ENCODE assay signal across 18 cellular contexts in genomic region chr22:28935140-28935539, GRCh38.
"Had no signal": no experiment of that assay in that cellular context is flagged by ENCODE, and none has a peak within 500 bp of the region (broad histone marks: within the 10 kb centered on the region; RNA-seq: fewer than 3 reads in every experiment).

No MANE protein-coding gene starts in this region.

- H3K27me3 ChIP-seq: right atrium auricular region, suprapubic skin, upper lobe of left lung had no signal

- H3K27ac ChIP-seq: right atrium auricular region, skin epidermis, suprapubic skin had no signal

- H3K4me1 ChIP-seq: prostate gland had no signal

- H3K9me3 ChIP-seq: prostate gland, right atrium auricular region, suprapubic skin, upper lobe of left lung had no signal

- H3K4me3 ChIP-seq: lung, prostate gland, right atrium auricular region, skin epidermis, suprapubic skin, upper lobe of left lung had no signal

- ATAC-seq: activated CD8-positive, alpha-beta T cell treated with anti-CD3 and anti-CD28 coated beads for 36 hours; stimulated activated naive CD8-positive, alpha-beta T cell treated with anti-CD3 and anti-CD28 coated beads, Interleukin-15, amount 100 ng/mL, for 72 hours had no signal

- H3K4me1 Mint-ChIP-seq: activated CD4-positive, alpha-beta T cell treated with anti-CD3 and anti-CD28 coated beads, Interleukin-2, amount 10 ng/mL, durations not matched to agents 24 days and 14 days; immature natural killer cell had no signal

- H3K27ac Mint-ChIP-seq: activated CD4-positive, alpha-beta T cell treated with anti-CD3 and anti-CD28 coated beads, Interleukin-2, amount 10 ng/mL, durations not matched to agents 24 days and 14 days; activated CD8-positive, alpha-beta T cell treated with anti-CD3 and anti-CD28 coated beads for 36 hours; immature natural killer cell; stimulated activated naive CD8-positive, alpha-beta T cell treated with anti-CD3 and anti-CD28 coated beads, Interleukin-15, amount 100 ng/mL, for 72 hours; T-helper 2 cell treated with Interferon-gamma antibody and Interleukin-4, amounts not matched to agents 5 μg/mL and 100 μg/mL, for 36 hours had no signal

- H3K36me3 ChIP-seq: prostate gland, right atrium auricular region, suprapubic skin, upper lobe of left lung had no signal

- FAIRE-seq: astrocyte, bronchial epithelial cell, TTC549 had no signal

- H3K4me3 Mint-ChIP-seq: activated CD4-positive, alpha-beta T cell treated with anti-CD3 and anti-CD28 coated beads, Interleukin-2, amount 10 ng/mL, durations not matched to agents 24 days and 14 days; activated CD8-positive, alpha-beta T cell treated with anti-CD3 and anti-CD28 coated beads for 36 hours; immature natural killer cell; stimulated activated naive CD8-positive, alpha-beta T cell treated with anti-CD3 and anti-CD28 coated beads, Interleukin-15, amount 100 ng/mL, for 72 hours; T-helper 2 cell treated with Interferon-gamma antibody and Interleukin-4, amounts not matched to agents 5 μg/mL and 100 μg/mL, for 36 hours had no signal

- H3K9me3 Mint-ChIP-seq: activated CD4-positive, alpha-beta T cell treated with anti-CD3 and anti-CD28 coated beads, Interleukin-2, amount 10 ng/mL, durations not matched to agents 24 days and 14 days; activated CD8-positive, alpha-beta T cell treated with anti-CD3 and anti-CD28 coated beads for 36 hours; stimulated activated naive CD8-positive, alpha-beta T cell treated with anti-CD3 and anti-CD28 coated beads, Interleukin-15, amount 100 ng/mL, for 72 hours; T-helper 2 cell treated with Interferon-gamma antibody and Interleukin-4, amounts not matched to agents 5 μg/mL and 100 μg/mL, for 36 hours had no signal

- DNase-seq: activated CD4-positive, alpha-beta T cell treated with anti-CD3 and anti-CD28 coated beads, Interleukin-2, amount 10 ng/mL, durations not matched to agents 24 days and 14 days; activated CD4-positive, CD25-positive, alpha-beta regulatory T cell; activated CD8-positive, alpha-beta T cell treated with anti-CD3 and anti-CD28 coated beads for 36 hours; activated effector memory CD4-positive, alpha-beta T cell treated with anti-CD3 and anti-CD28 coated beads, Interleukin-2, amount 50 U/mL, for 16 hours; activated naive CD4-positive, alpha-beta T cell treated with anti-CD3 and anti-CD28 coated beads, Interleukin-2, amount 50 U/mL, for 16 hours; activated T-cell treated with anti-CD3 and anti-CD28 coated beads, Interleukin-2, amount 50 U/mL, for 48 hours; immature natural killer cell; stimulated activated naive CD8-positive, alpha-beta T cell treated with anti-CD3 and anti-CD28 coated beads, Interleukin-15, amount 100 ng/mL, for 72 hours; upper lobe of left lung had no signal
